In genomic region chr20:62953839-62954703, GRCh38 we compare ENCODE assay signal across 8 cellular contexts. TPM values are rescaled to one million over a fixed set of nuclear protein-coding genes. Genes with fewer than 3 reads are reported as not detected.
A peak's percentile ranks its signal among the peaks of the same experiment; 100 is the strongest.
DNase-seq lines count a peak whose midpoint lies in the region; ATAC-seq, FAIRE-seq and TF ChIP-seq lines count a peak whose summit lies in the region.

No MANE protein-coding gene starts in this region.

- no peaks in the 10 kb centered on the region for H3K36me3 Mint-ChIP-seq in T-helper 17 cell (ENCODE audit: low read depth)

- no peak for FAIRE-seq in small intestine (lab: Jason Lieb, UNC)
- FAIRE-seq in H54 (lab: Jason Lieb, UNC) = no peak

- H3K4me3 ChIP-seq in iPS-18c (ENCODE audit: insufficient read depth, low read depth, low read length) (peak overlapping the region; percentile 36), small intestine (ENCODE audit: low read depth in 1 of 2, low read length in 2 of 2) (no peak overlapping the region)

- peak overlapping the region; percentile 89 for H3K4me3 Mint-ChIP-seq in T-helper 17 cell

- no peak for TF ChIP-seq POLR2A in H54 (IDR thresholded peaks at IDR 0.05; ENCODE audit: low read depth, low read length)

- H3K27ac Mint-ChIP-seq in T-helper 17 cell = peak overlapping the region; percentile 93

- peaks cover 17% of the 10 kb centered on the region for H3K36me3 ChIP-seq in KOPT-K1 (ENCODE audit: insufficient read depth, low read length)
- H3K36me3 ChIP-seq in small intestine (ENCODE audit: control insufficient read depth in 2 of 2, insufficient read depth in 2 of 2, low read length in 2 of 2) = no peaks in the 10 kb centered on the region

- no peaks in the 10 kb centered on the region for H3K27me3 ChIP-seq in small intestine (ENCODE audit: control insufficient read depth in 2 of 2, insufficient read depth in 2 of 2, low read length in 2 of 2)

- no peaks in the 10 kb centered on the region for H3K27me3 Mint-ChIP-seq in T-helper 17 cell

- 13 to 44% (median 44%) methylated on average over 32 of the region's 32 CpGs for WGBS in small intestine, 3 donors

- peak overlapping the region; percentile 87 for H3K27ac ChIP-seq in KOPT-K1 (ENCODE audit: low read depth, low read length, poor library complexity, severe bottlenecking)
- peak overlapping the region; percentile 33 to 70 for H3K27ac ChIP-seq in small intestine (ENCODE audit: low read depth in 1 of 2, low read length in 1 of 2)

- H3K4me1 Mint-ChIP-seq in T-helper 17 cell = peaks cover 15% of the 10 kb centered on the region

- H3K9me3 ChIP-seq in KOPT-K1 (ENCODE audit: insufficient read depth, low read length, poor library complexity, severe bottlenecking) (peaks cover 6% of the 10 kb centered on the region), T-helper 17 cell (ENCODE audit: control insufficient read depth, low read length, poor library complexity, severe bottlenecking) (no peaks in the 10 kb centered on the region), iPS-18c (ENCODE audit: control insufficient read depth, insufficient read depth, low read length) (no peaks in the 10 kb centered on the region), small intestine (ENCODE audit: control insufficient read depth, low read depth) (no peaks in the 10 kb centered on the region)

- ATAC-seq in GM21717 (IDR thresholded peaks at IDR 0.05; ENCODE audit: unreplicated experiment) = peak; percentile 59
- ATAC-seq in T-helper 17 cell = peak; percentile 90

- DNase-seq in ELR (ENCODE audit: low read depth) (peak; percentile 69), T-helper 17 cell (peak; percentile 40 to 51 (median 42)), astrocyte of the hippocampus (ENCODE audit: low read depth, low spot score) (peak; percentile 71), small intestine (peak; percentile 24), H54 (ENCODE audit: insufficient read length, low spot score) (no peak)

- H3K4me1 ChIP-seq in small intestine (ENCODE audit: control insufficient read depth in 2 of 2, insufficient read depth in 1 of 2, low read depth in 1 of 2, low read length in 1 of 2) = no peaks in the 10 kb centered on the region

RNA-seq across cellular contexts. Expression of gene SLC17A9, which starts 1.6 kb away (rescaled TPM):
- total RNA-seq in T-helper 17 cell = 1 to 10 TPM in 1 of 2 donors, under 1 TPM in 1; 0.89 to 2.4 TPM
- polyA plus RNA-seq in small intestine = 1 to 10 TPM in 2 of 3 donors, under 1 TPM in 1; 0.22 to 2.0 (median 1.6) TPM

RNA-seq across cellular contexts. Expression of gene GID8, which starts 16.1 kb away (rescaled TPM):
- 10 to 100 TPM; 33.4 to 39.9 TPM for total RNA-seq in T-helper 17 cell
- polyA plus RNA-seq in small intestine = 10 to 100 TPM; 14.3 to 17.6 (median 16.5) TPM

RNA-seq across cellular contexts. Expression of gene DIDO1, which starts 27.8 kb away (rescaled TPM):
- total RNA-seq in T-helper 17 cell = 10 to 100 TPM; 58.3 to 65.7 TPM
- polyA plus RNA-seq in small intestine = 10 to 100 TPM; 11.6 to 19.2 (median 12.3) TPM

RNA-seq across cellular contexts. Expression of gene BHLHE23, which starts 52.7 kb away (rescaled TPM):
- not detected for total RNA-seq in T-helper 17 cell
- not detected for polyA plus RNA-seq in small intestine
